In genomic region chr3:33124638-33125037, GRCh38 we compare ENCODE assay signal across 34 cellular contexts.
"Had no signal": no experiment of that assay in that cellular context is flagged by ENCODE, and none has a peak within 500 bp of the region (broad histone marks: within the 10 kb centered on the region; RNA-seq: fewer than 3 reads in every experiment).

No MANE protein-coding gene starts in this region.

- H3K4me3 ChIP-seq: heart left ventricle, pancreas, prostate gland, sigmoid colon, SJCRH30, uterus had no signal

- H3K27ac Mint-ChIP-seq: activated naive CD8-positive, alpha-beta T cell treated with anti-CD3 and anti-CD28 coated beads, Interleukin-2, amount 10 ng/mL, durations not matched to agents 7 days and 5 days; immature natural killer cell; mesothelial cell of epicardium; stimulated activated naive B cell treated with anti-CD40 and anti-IgM and Interleukin-4, amounts not matched to agents 10 μg/mL and 1 μg/mL and 100 μg/mL, for 72 hours; type B pancreatic cell; WTC11 had no signal

- H3K9me3 ChIP-seq: heart left ventricle, pancreas, prostate gland, sigmoid colon, SJCRH30, uterus had no signal

- H3K27ac ChIP-seq: brain microvascular endothelial cell, heart left ventricle, pancreas, prostate gland, sigmoid colon, SJCRH30, uterus had no signal

- H3K4me3 Mint-ChIP-seq: activated naive CD8-positive, alpha-beta T cell treated with anti-CD3 and anti-CD28 coated beads, Interleukin-2, amount 10 ng/mL, durations not matched to agents 7 days and 5 days; immature natural killer cell; mesothelial cell of epicardium; naive B cell; stimulated activated naive B cell treated with anti-CD40 and anti-IgM and Interleukin-4, amounts not matched to agents 10 μg/mL and 1 μg/mL and 100 μg/mL, for 72 hours; type B pancreatic cell; WTC11 had no signal

- H3K36me3 ChIP-seq: uterus had no signal

- H3K27me3 ChIP-seq: brain microvascular endothelial cell, heart left ventricle, pancreas, sigmoid colon, SJCRH30, uterus had no signal

- H3K27me3 Mint-ChIP-seq: activated naive CD8-positive, alpha-beta T cell treated with anti-CD3 and anti-CD28 coated beads, Interleukin-2, amount 10 ng/mL, durations not matched to agents 7 days and 5 days; naive B cell; stimulated activated naive B cell treated with anti-CD40 and anti-IgM and Interleukin-4, amounts not matched to agents 10 μg/mL and 1 μg/mL and 100 μg/mL, for 72 hours; type B pancreatic cell had no signal

- H3K4me1 ChIP-seq: pancreas, prostate gland, sigmoid colon, SJCRH30, uterus had no signal

- DNase-seq: activated CD4-positive, alpha-beta T cell treated with anti-CD3 and anti-CD28 coated beads for 1 hour; activated CD8-positive, alpha-beta memory T cell treated with anti-CD3 and anti-CD28 coated beads, Interleukin-2, amount 50 U/mL, for 48 hours; activated effector memory CD4-positive, alpha-beta T cell treated with anti-CD3 and anti-CD28 coated beads, Interleukin-2, amount 50 U/mL, for 16 hours; activated naive CD8-positive, alpha-beta T cell treated with anti-CD3 and anti-CD28 coated beads, Interleukin-2, amount 10 ng/mL, durations not matched to agents 7 days and 5 days; amniotic stem cell; brain microvascular endothelial cell; caudate nucleus; cortex of kidney; foreskin fibroblast; heart left ventricle; hypothalamus; immature natural killer cell; kidney; left colon; mammary epithelial cell; naive B cell; nucleus accumbens; pancreas; retina; sigmoid colon; SJCRH30; small intestine; stimulated activated CD4-positive, alpha-beta T cell treated with anti-CD3 and anti-CD28 coated beads, Interleukin-1b, Interleukin-23, amount 100 ng/mL, for 48 hours; stimulated activated CD4-positive, alpha-beta T cell treated with anti-CD3 and anti-CD28 coated beads, Interleukin-4, amount 100 ng/mL, for 4 hours; stimulated activated CD8-positive, alpha-beta memory T cell treated with anti-CD3 and anti-CD28 coated beads, Interleukin-4, amount 100 ng/mL, for 48 hours; stimulated activated naive B cell treated with anti-CD40 and anti-IgM and Interleukin-4, amounts not matched to agents 10 μg/mL and 1 μg/mL and 100 μg/mL, for 72 hours; T-helper 2 cell; uterus had no signal

- H3K4me1 Mint-ChIP-seq: immature natural killer cell had no signal

- ATAC-seq: esophagus mucosa; heart left ventricle; left colon; pancreas; SK-N-SH treated with all-trans-retinoic acid at 6 μM for 48 hours; stimulated activated naive B cell treated with anti-CD40 and anti-IgM and Interleukin-4, amounts not matched to agents 10 μg/mL and 1 μg/mL and 100 μg/mL, for 72 hours; WTC11 had no signal

- H3K9me3 Mint-ChIP-seq: activated naive CD8-positive, alpha-beta T cell treated with anti-CD3 and anti-CD28 coated beads, Interleukin-2, amount 10 ng/mL, durations not matched to agents 7 days and 5 days; immature natural killer cell; mesothelial cell of epicardium; naive B cell; stimulated activated naive B cell treated with anti-CD40 and anti-IgM and Interleukin-4, amounts not matched to agents 10 μg/mL and 1 μg/mL and 100 μg/mL, for 72 hours; type B pancreatic cell; WTC11 had no signal
